ENCODE assay signal across 8 cellular contexts in genomic region chr5:111757582-111758283, GRCh38. TPM values are rescaled to one million over a fixed set of nuclear protein-coding genes. Genes with fewer than 3 reads are reported as not detected.
DNase-seq lines count a peak whose midpoint lies in the region; ATAC-seq and TF ChIP-seq lines count a peak whose summit lies in the region.

No MANE protein-coding gene starts in this region.

- H3K36me3 Mint-ChIP-seq in endodermal cell (ENCODE audit: low read depth) (peaks cover 9% of the 10 kb centered on the region), mesothelial cell of epicardium (peaks cover 8% of the 10 kb centered on the region)

- H3K27ac Mint-ChIP-seq in endodermal cell (peak overlapping the region; percentile 94), mesothelial cell of epicardium (peak overlapping the region; percentile 98)

- no peaks in the 10 kb centered on the region for H3K9me3 ChIP-seq in endodermal cell (ENCODE audit: control insufficient read depth, low read length)

- H3K4me3 Mint-ChIP-seq in endodermal cell (peak overlapping the region; percentile 89), mesothelial cell of epicardium (peak overlapping the region; percentile 82)

- ATAC-seq in GM19463 (IDR thresholded peaks at IDR 0.05; ENCODE audit: unreplicated experiment), result peak; percentile 73

- no peak for TF ChIP-seq CTCF in endodermal cell (conservative IDR thresholded peaks at IDR 0.05)
- TF ChIP-seq CTCF in mesothelial cell of epicardium (IDR thresholded peaks at IDR 0.05; ENCODE audit: unreplicated experiment), result no peak

- peaks cover 8% of the 10 kb centered on the region for H3K4me1 ChIP-seq in endodermal cell (ENCODE audit: control insufficient read depth, insufficient read depth, low read length)

- H3K4me1 Mint-ChIP-seq in endodermal cell, result peaks cover 25% of the 10 kb centered on the region
- H3K4me1 Mint-ChIP-seq in mesothelial cell of epicardium, result peaks cover 49% of the 10 kb centered on the region

- H3K4me3 ChIP-seq in endodermal cell (ENCODE audit: low read length), result peak overlapping the region; percentile 99

- 1 to 3% methylated on average over 20 to 88 of the region's 88 CpGs for WGBS in endodermal cell (ENCODE audit: insufficient coverage in 1 of 2, insufficient read length in 1 of 2), 2 experiments

- H3K27me3 Mint-ChIP-seq in endodermal cell (ENCODE audit: insufficient read depth) (no peaks in the 10 kb centered on the region), mesothelial cell of epicardium (ENCODE audit: low read depth) (peaks cover 1% of the 10 kb centered on the region)

- H3K9ac ChIP-seq in endodermal cell (ENCODE audit: extremely low read depth, low read length, poor library complexity, severe bottlenecking), result peak overlapping the region; percentile 81

- H3K9me3 Mint-ChIP-seq in endodermal cell (no peaks in the 10 kb centered on the region), mesothelial cell of epicardium (no peaks in the 10 kb centered on the region)

- H3K27ac ChIP-seq in endodermal cell (ENCODE audit: low read depth, low read length), result peak overlapping the region; percentile 100

- DNase-seq in COLO668 (lab: John Stamatoyannopoulos, UW; ENCODE audit: unreplicated experiment) (peak; percentile 84), HK-2 (ENCODE audit: unreplicated experiment) (peak; percentile 86), NOMO-1 treated with DMSO at 0.1 percent for 48 hours (lab: John Stamatoyannopoulos, UW; ENCODE audit: unreplicated experiment) (peak; percentile 84), endodermal cell (peak; percentile 92), mesothelial cell of epicardium (ENCODE audit: low spot score in 2 of 2, unreplicated experiment in 2 of 2) (peak; percentile 78 to 93)
- peak; percentile 49 for DNase-seq in activated CD8-positive, alpha-beta memory T cell treated with anti-CD3 and anti-CD28 coated beads, Interleukin-2, amount 50 U/mL, for 24 hours (ENCODE audit: extremely low read depth)
- DNase-seq in stimulated activated CD8-positive, alpha-beta memory T cell treated with anti-CD3 and anti-CD28 coated beads, Interleukin-15, amount 100 ng/mL, for 4 hours (ENCODE audit: low read depth in 2 of 2), result peak; percentile 69 to 74

- H3K36me3 ChIP-seq in endodermal cell (ENCODE audit: control insufficient read depth, insufficient read depth, low read length), result peaks cover 14% of the 10 kb centered on the region

- H3K27me3 ChIP-seq in endodermal cell (ENCODE audit: control insufficient read depth, insufficient read depth, low read length, poor library complexity, severe bottlenecking), result no peaks in the 10 kb centered on the region

RNA-seq across cellular contexts. Expression of gene NREP, which starts 0.7 kb away (rescaled TPM):
- total RNA-seq in endodermal cell, result 100 to 1,000 TPM; 212 to 238 TPM
- polyA plus RNA-seq in endodermal cell (2013, experiment 1 of 2), result 529 TPM
- 488 TPM for polyA plus RNA-seq in endodermal cell (2013, experiment 2 of 2)
- total RNA-seq in mesothelial cell of epicardium, result 756 to 790 TPM (median 778 TPM) in 3 replicates

Comparison
In these comparisons a context has a peak if more than half of its experiments do, and no peak if none do; other contexts are left out.
1. Peak in every context shown above with its lines: DNase-seq, ATAC-seq, H3K4me3 ChIP-seq and H3K27ac ChIP-seq.